Comparison of ENCODE assay signal across 8 cellular contexts in genomic region chr19:39445258-39446071, GRCh38. TPM values are rescaled to one million over a fixed set of nuclear protein-coding genes. Genes with fewer than 3 reads are reported as not detected.
DNase-seq lines count a peak whose midpoint lies in the region; ATAC-seq and TF ChIP-seq lines count a peak whose summit lies in the region.

Gene SUPT5H (plus strand): TSS chr19:39445582. CDS start chr19:39445891, 309 bp downstream.

- peak within 1 kb of the TSS; percentile 95 for H3K27ac ChIP-seq in CD8-positive, alpha-beta memory T cell (ENCODE audit: low read depth, low read length)

- H3K4me1 Mint-ChIP-seq in CD8-positive, alpha-beta memory T cell: peaks cover 50 to 59% (median 59%) of the 10 kb centered on the region in 3 donors
- peaks cover 46 to 51% of the 10 kb centered on the region in 2 donors for H3K4me1 Mint-ChIP-seq in effector memory CD8-positive, alpha-beta T cell (ENCODE audit: low read depth in 2 of 2)
- H3K4me1 Mint-ChIP-seq in memory B cell: peaks cover 39% of the 10 kb centered on the region

- H3K9me3 Mint-ChIP-seq in CD8-positive, alpha-beta memory T cell: no peaks in the 10 kb centered on the region
- H3K9me3 Mint-ChIP-seq in effector memory CD8-positive, alpha-beta T cell: no peaks in the 10 kb centered on the region
- H3K9me3 Mint-ChIP-seq in memory B cell: no peaks in the 10 kb centered on the region

- peaks cover 0 to 41% (median 3%) of the 10 kb centered on the region in 3 donors for H3K36me3 Mint-ChIP-seq in CD8-positive, alpha-beta memory T cell
- peaks cover 42% of the 10 kb centered on the region for H3K36me3 Mint-ChIP-seq in effector memory CD8-positive, alpha-beta T cell (ENCODE audit: insufficient read depth)
- peaks cover 11% of the 10 kb centered on the region for H3K36me3 Mint-ChIP-seq in memory B cell

- no peaks in the 10 kb centered on the region for H3K27me3 Mint-ChIP-seq in CD8-positive, alpha-beta memory T cell
- no peaks in the 10 kb centered on the region for H3K27me3 Mint-ChIP-seq in effector memory CD8-positive, alpha-beta T cell
- H3K27me3 Mint-ChIP-seq in memory B cell: no peaks in the 10 kb centered on the region

- DNase-seq in CD8-positive, alpha-beta memory T cell: peak; percentile 97 to 99 (median 98)
- DNase-seq in GM20000 (ENCODE audit: low spot score) (peak; percentile 93), HT-29 (ENCODE audit: low spot score) (peak; percentile 100), NOMO-1 (lab: John Stamatoyannopoulos, UW; ENCODE audit: unreplicated experiment in 2 of 2) (peak; percentile 96 to 97), memory B cell (ENCODE audit: low spot score in 2 of 2) (peak; percentile 91 to 96)
- peak; percentile 96 to 97 (median 97) for DNase-seq in effector memory CD8-positive, alpha-beta T cell
- DNase-seq in stimulated activated CD8-positive, alpha-beta memory T cell treated with anti-CD3 and anti-CD28 coated beads, Interleukin-12 subunit alpha, Interleukin-12 subunit beta, amount 100 ng/mL, for 24 hours (ENCODE audit: extremely low read depth): peak; percentile 94

- no peaks in the 10 kb centered on the region for H3K9me3 ChIP-seq in CD8-positive, alpha-beta memory T cell (ENCODE audit: low read length)

- no peaks in the 10 kb centered on the region for H3K27me3 ChIP-seq in CD8-positive, alpha-beta memory T cell (ENCODE audit: insufficient read depth, low read length, poor library complexity, severe bottlenecking)

- CTCF ChIA-PET in CD8-positive, alpha-beta memory T cell (lab: Charles Lee): interaction anchor here (0.7 to 2.3 kb wide), 6 partner anchors 10 to 229 kb away, joined by 3 to 9 read pairs (median 3); partner anchors contain the start of gene RPS16
- CTCF ChIA-PET in activated CD8-positive, alpha-beta memory T cell treated with anti-CD3 and anti-CD28 coated beads for 36 hours (lab: Charles Lee): interaction anchor here (1.0 to 3.3 kb wide), 5 partner anchors 29 to 88 kb away, joined by 4 to 14 read pairs (median 6); partner anchors contain the start of gene EID2B

- H3K4me1 ChIP-seq in CD8-positive, alpha-beta memory T cell (ENCODE audit: insufficient read depth, low read length): peaks cover 47% of the 10 kb centered on the region

- no peak for TF ChIP-seq CTCF in GM20000 (IDR thresholded peaks at IDR 0.05; ENCODE audit: extremely low read depth, missing control alignments)

- peak within 1 kb of the TSS; percentile 93 to 100 (median 100) for H3K27ac Mint-ChIP-seq in CD8-positive, alpha-beta memory T cell
- H3K27ac Mint-ChIP-seq in effector memory CD8-positive, alpha-beta T cell: peak within 1 kb of the TSS; percentile 97 to 100
- peak within 1 kb of the TSS; percentile 97 for H3K27ac Mint-ChIP-seq in memory B cell

- H3K36me3 ChIP-seq in CD8-positive, alpha-beta memory T cell (ENCODE audit: insufficient read depth, low read length): peaks cover 5% of the 10 kb centered on the region

- peak within 1 kb of the TSS; percentile 93 to 100 (median 99) for H3K4me3 Mint-ChIP-seq in CD8-positive, alpha-beta memory T cell
- H3K4me3 Mint-ChIP-seq in effector memory CD8-positive, alpha-beta T cell: peak within 1 kb of the TSS; percentile 91 to 97
- peak within 1 kb of the TSS; percentile 91 for H3K4me3 Mint-ChIP-seq in memory B cell

- ATAC-seq in effector memory CD8-positive, alpha-beta T cell (replicated peaks): peak; percentile 95
- peak; percentile 86 for ATAC-seq in memory B cell (ENCODE audit: low read depth)

- POLR2A ChIA-PET in CD8-positive, alpha-beta memory T cell (lab: Charles Lee): interaction anchor here (0.6 to 3.2 kb wide), 13 partner anchors 8 to 155 kb away, joined by 3 to 82 read pairs (median 4); partner anchors contain the start of genes EID2B, MED29, PAF1 and RPS16
- POLR2A ChIA-PET in activated CD8-positive, alpha-beta memory T cell treated with anti-CD3 and anti-CD28 coated beads for 36 hours (lab: Charles Lee): interaction anchor here (0.6 to 5.6 kb wide), 4 partner anchors 12 to 220 kb away, joined by 4 to 110 read pairs (median 6); partner anchors contain the start of genes RPS16 and ZFP36

- H3K4me3 ChIP-seq in CD8-positive, alpha-beta memory T cell (ENCODE audit: low read length): peak within 1 kb of the TSS; percentile 89

RNA-seq across cellular contexts. Expression of gene SUPT5H, which starts in this region (rescaled TPM):
- 100 to 1,000 TPM; 190 to 196 TPM for total RNA-seq in CD8-positive, alpha-beta memory T cell
- 115 TPM for polyA plus RNA-seq in CD8-positive, alpha-beta memory T cell
- total RNA-seq in HT-29 (2014; rRNA removed; shearing (Covaris generic)): 128 and 151 TPM in 2 replicates
- total RNA-seq in activated CD8-positive, alpha-beta memory T cell treated with anti-CD3 and anti-CD28 coated beads for 36 hours: 100 to 1,000 TPM; 179 to 189 TPM

Comparison
In these comparisons a context has a peak if more than half of its experiments do, and no peak if none do; other contexts are left out.
1. Peak in every context shown above with its lines: DNase-seq, ATAC-seq, H3K4me3 ChIP-seq and H3K27ac ChIP-seq.